In the genomic region with DNA sequence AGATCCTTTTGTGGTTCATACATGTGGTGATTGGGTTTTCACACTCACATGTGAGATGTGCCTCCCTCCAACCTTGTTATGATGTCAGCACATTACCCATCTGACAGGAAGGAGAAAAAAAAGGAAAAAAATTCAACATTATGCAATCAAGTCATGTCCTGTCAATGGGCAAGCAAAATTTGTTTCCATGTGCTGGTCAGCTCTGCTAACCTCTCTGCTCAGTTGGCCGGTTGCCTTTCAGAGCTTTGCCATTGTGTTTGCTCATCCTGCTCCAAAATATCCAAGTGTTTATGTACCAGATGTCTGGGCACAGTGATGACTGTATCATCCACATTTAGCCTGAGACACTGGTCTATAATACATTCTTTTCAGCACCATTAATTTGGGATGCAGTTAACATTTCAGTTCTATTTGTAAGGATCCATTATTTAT, we compare ENCODE assay signal across 1 cellular context.
TF ChIP-seq lines count a peak whose summit lies in the region.

No MANE protein-coding gene starts in this region.

TF ChIP-seq in WTC11, 78 proteins besides CTCF, POLR2A, EP300 and RAD21 (continued from another document):
- TF ChIP-seq, protein P1, sequence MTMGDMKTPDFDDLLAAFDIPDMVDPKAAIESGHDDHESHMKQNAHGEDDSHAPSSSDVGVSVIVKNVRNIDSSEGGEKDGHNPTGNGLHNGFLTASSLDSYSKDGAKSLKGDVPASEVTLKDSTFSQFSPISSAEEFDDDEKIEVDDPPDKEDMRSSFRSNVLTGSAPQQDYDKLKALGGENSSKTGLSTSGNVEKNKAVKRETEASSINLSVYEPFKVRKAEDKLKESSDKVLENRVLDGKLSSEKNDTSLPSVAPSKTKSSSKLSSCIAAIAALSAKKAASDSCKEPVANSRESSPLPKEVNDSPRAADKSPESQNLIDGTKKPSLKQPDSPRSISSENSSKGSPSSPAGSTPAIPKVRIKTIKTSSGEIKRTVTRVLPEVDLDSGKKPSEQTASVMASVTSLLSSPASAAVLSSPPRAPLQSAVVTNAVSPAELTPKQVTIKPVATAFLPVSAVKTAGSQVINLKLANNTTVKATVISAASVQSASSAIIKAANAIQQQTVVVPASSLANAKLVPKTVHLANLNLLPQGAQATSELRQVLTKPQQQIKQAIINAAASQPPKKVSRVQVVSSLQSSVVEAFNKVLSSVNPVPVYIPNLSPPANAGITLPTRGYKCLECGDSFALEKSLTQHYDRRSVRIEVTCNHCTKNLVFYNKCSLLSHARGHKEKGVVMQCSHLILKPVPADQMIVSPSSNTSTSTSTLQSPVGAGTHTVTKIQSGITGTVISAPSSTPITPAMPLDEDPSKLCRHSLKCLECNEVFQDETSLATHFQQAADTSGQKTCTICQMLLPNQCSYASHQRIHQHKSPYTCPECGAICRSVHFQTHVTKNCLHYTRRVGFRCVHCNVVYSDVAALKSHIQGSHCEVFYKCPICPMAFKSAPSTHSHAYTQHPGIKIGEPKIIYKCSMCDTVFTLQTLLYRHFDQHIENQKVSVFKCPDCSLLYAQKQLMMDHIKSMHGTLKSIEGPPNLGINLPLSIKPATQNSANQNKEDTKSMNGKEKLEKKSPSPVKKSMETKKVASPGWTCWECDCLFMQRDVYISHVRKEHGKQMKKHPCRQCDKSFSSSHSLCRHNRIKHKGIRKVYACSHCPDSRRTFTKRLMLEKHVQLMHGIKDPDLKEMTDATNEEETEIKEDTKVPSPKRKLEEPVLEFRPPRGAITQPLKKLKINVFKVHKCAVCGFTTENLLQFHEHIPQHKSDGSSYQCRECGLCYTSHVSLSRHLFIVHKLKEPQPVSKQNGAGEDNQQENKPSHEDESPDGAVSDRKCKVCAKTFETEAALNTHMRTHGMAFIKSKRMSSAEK (CRISPR knock-in tag; IDR thresholded peaks at IDR 0.05; ENCODE audit: borderline replicate concordance): no peak
- TF ChIP-seq, protein P2, sequence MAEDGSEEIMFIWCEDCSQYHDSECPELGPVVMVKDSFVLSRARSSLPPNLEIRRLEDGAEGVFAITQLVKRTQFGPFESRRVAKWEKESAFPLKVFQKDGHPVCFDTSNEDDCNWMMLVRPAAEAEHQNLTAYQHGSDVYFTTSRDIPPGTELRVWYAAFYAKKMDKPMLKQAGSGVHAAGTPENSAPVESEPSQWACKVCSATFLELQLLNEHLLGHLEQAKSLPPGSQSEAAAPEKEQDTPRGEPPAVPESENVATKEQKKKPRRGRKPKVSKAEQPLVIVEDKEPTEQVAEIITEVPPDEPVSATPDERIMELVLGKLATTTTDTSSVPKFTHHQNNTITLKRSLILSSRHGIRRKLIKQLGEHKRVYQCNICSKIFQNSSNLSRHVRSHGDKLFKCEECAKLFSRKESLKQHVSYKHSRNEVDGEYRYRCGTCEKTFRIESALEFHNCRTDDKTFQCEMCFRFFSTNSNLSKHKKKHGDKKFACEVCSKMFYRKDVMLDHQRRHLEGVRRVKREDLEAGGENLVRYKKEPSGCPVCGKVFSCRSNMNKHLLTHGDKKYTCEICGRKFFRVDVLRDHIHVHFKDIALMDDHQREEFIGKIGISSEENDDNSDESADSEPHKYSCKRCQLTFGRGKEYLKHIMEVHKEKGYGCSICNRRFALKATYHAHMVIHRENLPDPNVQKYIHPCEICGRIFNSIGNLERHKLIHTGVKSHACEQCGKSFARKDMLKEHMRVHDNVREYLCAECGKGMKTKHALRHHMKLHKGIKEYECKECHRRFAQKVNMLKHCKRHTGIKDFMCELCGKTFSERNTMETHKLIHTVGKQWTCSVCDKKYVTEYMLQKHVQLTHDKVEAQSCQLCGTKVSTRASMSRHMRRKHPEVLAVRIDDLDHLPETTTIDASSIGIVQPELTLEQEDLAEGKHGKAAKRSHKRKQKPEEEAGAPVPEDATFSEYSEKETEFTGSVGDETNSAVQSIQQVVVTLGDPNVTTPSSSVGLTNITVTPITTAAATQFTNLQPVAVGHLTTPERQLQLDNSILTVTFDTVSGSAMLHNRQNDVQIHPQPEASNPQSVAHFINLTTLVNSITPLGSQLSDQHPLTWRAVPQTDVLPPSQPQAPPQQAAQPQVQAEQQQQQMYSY (CRISPR knock-in tag; IDR thresholded peaks at IDR 0.05): no peak
- no peak for TF ChIP-seq KAT7 (CRISPR knock-in tag; IDR thresholded peaks at IDR 0.05; ENCODE audit: borderline replicate concordance)
- TF ChIP-seq, protein P3, sequence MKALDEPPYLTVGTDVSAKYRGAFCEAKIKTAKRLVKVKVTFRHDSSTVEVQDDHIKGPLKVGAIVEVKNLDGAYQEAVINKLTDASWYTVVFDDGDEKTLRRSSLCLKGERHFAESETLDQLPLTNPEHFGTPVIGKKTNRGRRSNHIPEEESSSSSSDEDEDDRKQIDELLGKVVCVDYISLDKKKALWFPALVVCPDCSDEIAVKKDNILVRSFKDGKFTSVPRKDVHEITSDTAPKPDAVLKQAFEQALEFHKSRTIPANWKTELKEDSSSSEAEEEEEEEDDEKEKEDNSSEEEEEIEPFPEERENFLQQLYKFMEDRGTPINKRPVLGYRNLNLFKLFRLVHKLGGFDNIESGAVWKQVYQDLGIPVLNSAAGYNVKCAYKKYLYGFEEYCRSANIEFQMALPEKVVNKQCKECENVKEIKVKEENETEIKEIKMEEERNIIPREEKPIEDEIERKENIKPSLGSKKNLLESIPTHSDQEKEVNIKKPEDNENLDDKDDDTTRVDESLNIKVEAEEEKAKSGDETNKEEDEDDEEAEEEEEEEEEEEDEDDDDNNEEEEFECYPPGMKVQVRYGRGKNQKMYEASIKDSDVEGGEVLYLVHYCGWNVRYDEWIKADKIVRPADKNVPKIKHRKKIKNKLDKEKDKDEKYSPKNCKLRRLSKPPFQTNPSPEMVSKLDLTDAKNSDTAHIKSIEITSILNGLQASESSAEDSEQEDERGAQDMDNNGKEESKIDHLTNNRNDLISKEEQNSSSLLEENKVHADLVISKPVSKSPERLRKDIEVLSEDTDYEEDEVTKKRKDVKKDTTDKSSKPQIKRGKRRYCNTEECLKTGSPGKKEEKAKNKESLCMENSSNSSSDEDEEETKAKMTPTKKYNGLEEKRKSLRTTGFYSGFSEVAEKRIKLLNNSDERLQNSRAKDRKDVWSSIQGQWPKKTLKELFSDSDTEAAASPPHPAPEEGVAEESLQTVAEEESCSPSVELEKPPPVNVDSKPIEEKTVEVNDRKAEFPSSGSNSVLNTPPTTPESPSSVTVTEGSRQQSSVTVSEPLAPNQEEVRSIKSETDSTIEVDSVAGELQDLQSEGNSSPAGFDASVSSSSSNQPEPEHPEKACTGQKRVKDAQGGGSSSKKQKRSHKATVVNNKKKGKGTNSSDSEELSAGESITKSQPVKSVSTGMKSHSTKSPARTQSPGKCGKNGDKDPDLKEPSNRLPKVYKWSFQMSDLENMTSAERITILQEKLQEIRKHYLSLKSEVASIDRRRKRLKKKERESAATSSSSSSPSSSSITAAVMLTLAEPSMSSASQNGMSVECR (CRISPR knock-in tag; IDR thresholded peaks at IDR 0.05; ENCODE audit: borderline replicate concordance): no peak
- TF ChIP-seq, protein P4, sequence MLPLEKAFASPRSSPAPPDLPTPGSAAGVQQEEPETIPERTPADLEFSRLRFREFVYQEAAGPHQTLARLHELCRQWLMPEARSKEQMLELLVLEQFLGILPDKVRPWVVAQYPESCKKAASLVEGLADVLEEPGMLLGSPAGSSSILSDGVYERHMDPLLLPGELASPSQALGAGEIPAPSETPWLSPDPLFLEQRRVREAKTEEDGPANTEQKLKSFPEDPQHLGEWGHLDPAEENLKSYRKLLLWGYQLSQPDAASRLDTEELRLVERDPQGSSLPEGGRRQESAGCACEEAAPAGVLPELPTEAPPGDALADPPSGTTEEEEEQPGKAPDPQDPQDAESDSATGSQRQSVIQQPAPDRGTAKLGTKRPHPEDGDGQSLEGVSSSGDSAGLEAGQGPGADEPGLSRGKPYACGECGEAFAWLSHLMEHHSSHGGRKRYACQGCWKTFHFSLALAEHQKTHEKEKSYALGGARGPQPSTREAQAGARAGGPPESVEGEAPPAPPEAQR (CRISPR knock-in tag; IDR thresholded peaks at IDR 0.05): no peak
- no peak for TF ChIP-seq CBFB (CRISPR knock-in tag; IDR thresholded peaks at IDR 0.05; ENCODE audit: low read depth)
- no peak for TF ChIP-seq MXD4 (CRISPR knock-in tag; IDR thresholded peaks at IDR 0.05; ENCODE audit: borderline replicate concordance)
- no peak for TF ChIP-seq ZBTB21 (CRISPR knock-in tag; IDR thresholded peaks at IDR 0.05; ENCODE audit: borderline replicate concordance)
- TF ChIP-seq CREB1 (CRISPR knock-in tag; IDR thresholded peaks at IDR 0.05): no peak
- TF ChIP-seq, protein P5, sequence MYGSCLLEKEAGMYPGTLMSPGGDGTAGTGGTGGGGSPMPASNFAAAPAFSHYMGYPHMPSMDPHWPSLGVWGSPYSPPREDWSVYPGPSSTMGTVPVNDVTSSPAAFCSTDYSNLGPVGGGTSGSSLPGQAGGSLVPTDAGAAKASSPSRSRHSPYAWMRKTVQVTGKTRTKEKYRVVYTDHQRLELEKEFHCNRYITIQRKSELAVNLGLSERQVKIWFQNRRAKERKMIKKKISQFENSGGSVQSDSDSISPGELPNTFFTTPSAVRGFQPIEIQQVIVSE (CRISPR knock-in tag; IDR thresholded peaks at IDR 0.05; ENCODE audit: borderline replicate concordance): no peak
- TF ChIP-seq GTF2I (CRISPR knock-in tag; conservative IDR thresholded peaks at IDR 0.05): no peak
- no peak for TF ChIP-seq GRHL2 (CRISPR knock-in tag; IDR thresholded peaks at IDR 0.05; ENCODE audit: insufficient replicate concordance, severe bottlenecking)
- TF ChIP-seq ZNF263 (CRISPR knock-in tag; IDR thresholded peaks at IDR 0.05; ENCODE audit: low read depth): no peak
- TF ChIP-seq, protein P6, sequence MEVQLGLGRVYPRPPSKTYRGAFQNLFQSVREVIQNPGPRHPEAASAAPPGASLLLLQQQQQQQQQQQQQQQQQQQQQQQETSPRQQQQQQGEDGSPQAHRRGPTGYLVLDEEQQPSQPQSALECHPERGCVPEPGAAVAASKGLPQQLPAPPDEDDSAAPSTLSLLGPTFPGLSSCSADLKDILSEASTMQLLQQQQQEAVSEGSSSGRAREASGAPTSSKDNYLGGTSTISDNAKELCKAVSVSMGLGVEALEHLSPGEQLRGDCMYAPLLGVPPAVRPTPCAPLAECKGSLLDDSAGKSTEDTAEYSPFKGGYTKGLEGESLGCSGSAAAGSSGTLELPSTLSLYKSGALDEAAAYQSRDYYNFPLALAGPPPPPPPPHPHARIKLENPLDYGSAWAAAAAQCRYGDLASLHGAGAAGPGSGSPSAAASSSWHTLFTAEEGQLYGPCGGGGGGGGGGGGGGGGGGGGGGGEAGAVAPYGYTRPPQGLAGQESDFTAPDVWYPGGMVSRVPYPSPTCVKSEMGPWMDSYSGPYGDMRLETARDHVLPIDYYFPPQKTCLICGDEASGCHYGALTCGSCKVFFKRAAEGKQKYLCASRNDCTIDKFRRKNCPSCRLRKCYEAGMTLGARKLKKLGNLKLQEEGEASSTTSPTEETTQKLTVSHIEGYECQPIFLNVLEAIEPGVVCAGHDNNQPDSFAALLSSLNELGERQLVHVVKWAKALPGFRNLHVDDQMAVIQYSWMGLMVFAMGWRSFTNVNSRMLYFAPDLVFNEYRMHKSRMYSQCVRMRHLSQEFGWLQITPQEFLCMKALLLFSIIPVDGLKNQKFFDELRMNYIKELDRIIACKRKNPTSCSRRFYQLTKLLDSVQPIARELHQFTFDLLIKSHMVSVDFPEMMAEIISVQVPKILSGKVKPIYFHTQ (CRISPR knock-in tag; IDR thresholded peaks at IDR 0.05): no peak
- no peak for TF ChIP-seq OVOL2 (CRISPR knock-in tag; IDR thresholded peaks at IDR 0.05; ENCODE audit: borderline replicate concordance)
- no peak for TF ChIP-seq ZNF423 (CRISPR knock-in tag; IDR thresholded peaks at IDR 0.05)
- no peak for TF ChIP-seq ZNF219 (CRISPR knock-in tag; IDR thresholded peaks at IDR 0.05; ENCODE audit: borderline replicate concordance)
- no peak for TF ChIP-seq TCF7 (CRISPR knock-in tag; IDR thresholded peaks at IDR 0.05; ENCODE audit: low read depth)
- TF ChIP-seq JAZF1 (CRISPR knock-in tag; IDR thresholded peaks at IDR 0.05): no peak
